ENCODE assay signal across 22 cellular contexts in the genomic region with DNA sequence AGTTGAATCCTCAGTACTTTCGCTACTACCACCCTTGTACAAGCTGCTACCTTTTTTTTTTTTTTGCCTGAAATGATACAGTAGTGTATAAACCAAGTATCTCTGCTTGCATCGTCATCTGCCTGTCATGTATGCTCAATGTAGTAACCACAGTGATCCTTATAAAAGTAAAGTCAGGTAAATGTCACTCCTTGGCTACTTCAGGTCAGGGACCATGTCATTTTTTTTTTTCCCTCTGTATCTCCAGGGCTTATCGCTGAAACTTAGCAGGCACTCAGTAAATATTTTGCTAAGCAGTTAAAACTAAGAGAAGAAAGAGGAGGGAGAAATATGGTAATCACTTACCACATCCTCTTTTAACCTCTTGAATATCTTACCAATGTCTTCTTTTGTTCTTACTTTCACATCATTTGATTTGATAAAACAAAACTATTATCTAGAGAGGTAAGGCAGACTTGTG.
DNase-seq lines count a peak whose midpoint lies in the region; ATAC-seq and TF ChIP-seq lines count a peak whose summit lies in the region.
"Had no signal": no experiment of that assay in that cellular context is flagged by ENCODE, and none has a peak within 500 bp of the region (broad histone marks: within the 10 kb centered on the region; RNA-seq: fewer than 3 reads in every experiment).

No MANE protein-coding gene starts in this region.

- no peaks in the 10 kb centered on the region for H3K27me3 Mint-ChIP-seq in CD4-positive, alpha-beta memory T cell
- no peaks in the 10 kb centered on the region for H3K27me3 Mint-ChIP-seq in activated T-helper 2 cell treated with anti-CD3 and anti-CD28 coated beads, Interferon-gamma antibody, Interleukin-2, Interleukin-4, amounts not matched to agents 10 μg/mL and 5 μg/mL and 100 μg/mL, durations not matched to agents 14 hours and 24 hours and 36 hours (ENCODE audit: low read depth)
- no peaks in the 10 kb centered on the region for H3K27me3 Mint-ChIP-seq in naive thymus-derived CD8-positive, alpha-beta T cell

- intact Hi-C loops in CD4-positive, alpha-beta memory T cell (cut with micrococcal nuclease): loop anchor here (1.0 to 5.0 kb wide), 5 partner anchors 13 to 246 kb away; no protein-coding TSS in a partner anchor
- intact Hi-C loops in activated T-helper 2 cell treated with anti-CD3 and anti-CD28 coated beads, Interferon-gamma antibody, Interleukin-2, Interleukin-4, amounts not matched to agents 10 μg/mL and 5 μg/mL and 100 μg/mL, durations not matched to agents 14 hours and 24 hours and 36 hours (cut with micrococcal nuclease): no loop called here

- H3K4me1 ChIP-seq in CD4-positive, alpha-beta memory T cell (ENCODE audit: insufficient read depth, low read length): peaks cover 48% of the 10 kb centered on the region
- H3K4me1 ChIP-seq in DND-41 (ENCODE audit: insufficient read depth, low read length): no peaks in the 10 kb centered on the region
- H3K4me1 ChIP-seq: adrenal gland, colonic mucosa, stomach, tibial nerve had no signal

- no peaks in the 10 kb centered on the region for H3K36me3 ChIP-seq in CD4-positive, alpha-beta memory T cell (ENCODE audit: insufficient read depth, low read length)
- H3K36me3 ChIP-seq in DND-41 (ENCODE audit: insufficient read depth, low read length): no peaks in the 10 kb centered on the region
- no peaks in the 10 kb centered on the region for H3K36me3 ChIP-seq in MG63
- H3K36me3 ChIP-seq: adrenal gland, colonic mucosa, stomach, tibial nerve had no signal

- peak; percentile 51 to 73 (median 63) for DNase-seq in CD4-positive, alpha-beta memory T cell
- DNase-seq in DND-41 (no peak), MG63 (no peak), pons (ENCODE audit: low spot score) (no peak)
- no peak for DNase-seq in activated T-helper 2 cell treated with anti-CD3 and anti-CD28 coated beads, Interferon-gamma antibody, Interleukin-2, Interleukin-4, amounts not matched to agents 10 μg/mL and 5 μg/mL and 100 μg/mL, durations not matched to agents 14 hours and 24 hours and 36 hours (ENCODE audit: low spot score)
- DNase-seq in naive thymus-derived CD8-positive, alpha-beta T cell: peak in 4 of 10 donors; percentile 13 to 72 (median 64)
- no peak for DNase-seq in activated effector memory CD4-positive, alpha-beta T cell treated with anti-CD3 and anti-CD28 coated beads, Interleukin-2, amount 50 U/mL, for 16 hours
- DNase-seq: activated CD4-positive, CD25-positive, alpha-beta regulatory T cell; activated CD8-positive, alpha-beta memory T cell treated with anti-CD3 and anti-CD28 coated beads, Interleukin-2, amount 50 U/mL, for 48 hours; adrenal gland; colonic mucosa; DMS79 treated with DMSO at 0.1 percent for 48 hours; KG1; NCI-H2171 treated with DMSO at 0.1 percent for 48 hours; NCI-H526 treated with DMSO at 0.1 percent for 48 hours; occipital lobe; SK-N-SH; stimulated activated CD4-positive, alpha-beta T cell treated with anti-CD3 and anti-CD28 coated beads, Interleukin-4, amount 100 ng/mL, for 24 hours; stomach; T-helper 9 cell had no signal

- no peak overlapping the region for H2AFZ ChIP-seq in DND-41 (ENCODE audit: low read depth, low read length)

- peak overlapping the region; percentile 59 for H3K27ac ChIP-seq in CD4-positive, alpha-beta memory T cell (ENCODE audit: low read depth, low read length)
- no peak overlapping the region for H3K27ac ChIP-seq in DND-41 (ENCODE audit: low read length)
- H3K27ac ChIP-seq: adrenal gland, colonic mucosa, stomach, tibial nerve had no signal

- peaks cover 0 to 3% (median under 1%) of the 10 kb centered on the region in 8 donors for H3K9me3 Mint-ChIP-seq in CD4-positive, alpha-beta memory T cell
- peaks cover 23% of the 10 kb centered on the region for H3K9me3 Mint-ChIP-seq in activated T-helper 2 cell treated with anti-CD3 and anti-CD28 coated beads, Interferon-gamma antibody, Interleukin-2, Interleukin-4, amounts not matched to agents 10 μg/mL and 5 μg/mL and 100 μg/mL, durations not matched to agents 14 hours and 24 hours and 36 hours
- peaks cover 0 to 11% (median 0%) of the 10 kb centered on the region in 9 donors for H3K9me3 Mint-ChIP-seq in naive thymus-derived CD8-positive, alpha-beta T cell

- no peak overlapping the region for H3K9ac ChIP-seq in DND-41 (ENCODE audit: low read depth, low read length)
- H3K9ac ChIP-seq: SK-N-SH had no signal

- peak overlapping the region; percentile 60 to 70 for H3K4me3 ChIP-seq in CD4-positive, alpha-beta memory T cell (ENCODE audit: low read length in 2 of 2)
- no peak overlapping the region for H3K4me3 ChIP-seq in DND-41 (ENCODE audit: low read depth in 1 of 2, low read length in 2 of 2)
- H3K4me3 ChIP-seq in MG63: no peak overlapping the region
- H3K4me3 ChIP-seq: adrenal gland, colonic mucosa, lung, stomach, tibial nerve had no signal

- no peaks in the 10 kb centered on the region for H3K27me3 ChIP-seq in CD4-positive, alpha-beta memory T cell (ENCODE audit: insufficient read depth, low read length)
- H3K27me3 ChIP-seq in DND-41 (ENCODE audit: insufficient read depth, low read length, poor library complexity): no peaks in the 10 kb centered on the region
- no peaks in the 10 kb centered on the region for H3K27me3 ChIP-seq in MG63
- H3K27me3 ChIP-seq: adrenal gland, colonic mucosa, stomach, tibial nerve had no signal

- H3K4me3 Mint-ChIP-seq in CD4-positive, alpha-beta memory T cell: peak overlapping the region; percentile 78 to 93 (median 90)
- peak overlapping the region; percentile 66 for H3K4me3 Mint-ChIP-seq in activated T-helper 2 cell treated with anti-CD3 and anti-CD28 coated beads, Interferon-gamma antibody, Interleukin-2, Interleukin-4, amounts not matched to agents 10 μg/mL and 5 μg/mL and 100 μg/mL, durations not matched to agents 14 hours and 24 hours and 36 hours (ENCODE audit: low read depth)
- peak overlapping the region; percentile 69 to 94 (median 88) for H3K4me3 Mint-ChIP-seq in naive thymus-derived CD8-positive, alpha-beta T cell

- H3K4me1 Mint-ChIP-seq in CD4-positive, alpha-beta memory T cell: peaks cover 24 to 48% (median 35%) of the 10 kb centered on the region in 4 donors
- H3K4me1 Mint-ChIP-seq in activated T-helper 2 cell treated with anti-CD3 and anti-CD28 coated beads, Interferon-gamma antibody, Interleukin-2, Interleukin-4, amounts not matched to agents 10 μg/mL and 5 μg/mL and 100 μg/mL, durations not matched to agents 14 hours and 24 hours and 36 hours (ENCODE audit: low read depth): peaks cover 24% of the 10 kb centered on the region
- H3K4me1 Mint-ChIP-seq in naive thymus-derived CD8-positive, alpha-beta T cell: peaks cover 12 to 38% (median 34%) of the 10 kb centered on the region in 4 donors

- H3K79me2 ChIP-seq in DND-41 (ENCODE audit: insufficient read depth, low read length): no peaks in the 10 kb centered on the region

- CTCF ChIA-PET in CD4-positive, alpha-beta memory T cell (lab: Charles Lee; ENCODE audit: partially characterized antibody): interaction anchor here (1.0 to 4.5 kb wide), 4 partner anchors 14 to 95 kb away, joined by 3 to 31 read pairs (median 6); no protein-coding TSS in a partner anchor

- no peak for TF ChIP-seq CTCF in DND-41 (IDR thresholded peaks at IDR 0.05; ENCODE audit: borderline replicate concordance, extremely low read depth, low read length, poor library complexity, severe bottlenecking)

- H3K9me3 ChIP-seq in CD4-positive, alpha-beta memory T cell (ENCODE audit: control insufficient read depth in 1 of 2, low read length in 2 of 2): no peaks in the 10 kb centered on the region
- H3K9me3 ChIP-seq in DND-41 (ENCODE audit: insufficient read depth, low read length, severe bottlenecking): peaks cover 2% of the 10 kb centered on the region
- no peaks in the 10 kb centered on the region; the same call in 1 of the 2 replicates for H3K9me3 ChIP-seq in MG63
- H3K9me3 ChIP-seq: adrenal gland, colonic mucosa, SK-N-SH, stomach, tibial nerve had no signal

- H4K20me1 ChIP-seq in DND-41 (ENCODE audit: insufficient read depth, low read length): no peaks in the 10 kb centered on the region

- H3K36me3 Mint-ChIP-seq in CD4-positive, alpha-beta memory T cell: peaks cover 4 to 6% of the 10 kb centered on the region in 2 donors
- H3K36me3 Mint-ChIP-seq in activated T-helper 2 cell treated with anti-CD3 and anti-CD28 coated beads, Interferon-gamma antibody, Interleukin-2, Interleukin-4, amounts not matched to agents 10 μg/mL and 5 μg/mL and 100 μg/mL, durations not matched to agents 14 hours and 24 hours and 36 hours (ENCODE audit: low read depth): peaks cover 16% of the 10 kb centered on the region
- H3K36me3 Mint-ChIP-seq in naive thymus-derived CD8-positive, alpha-beta T cell: peaks cover 0 to 4% (median 3%) of the 10 kb centered on the region in 3 donors

- peak; percentile 58 for ATAC-seq in DND-41 (ENCODE audit: insufficient read depth, low read depth)
- ATAC-seq in naive thymus-derived CD8-positive, alpha-beta T cell: peak; percentile 79 to 88

- H3K27ac Mint-ChIP-seq in CD4-positive, alpha-beta memory T cell: peak overlapping the region; percentile 77 to 96 (median 91)
- peak overlapping the region; percentile 80 for H3K27ac Mint-ChIP-seq in activated T-helper 2 cell treated with anti-CD3 and anti-CD28 coated beads, Interferon-gamma antibody, Interleukin-2, Interleukin-4, amounts not matched to agents 10 μg/mL and 5 μg/mL and 100 μg/mL, durations not matched to agents 14 hours and 24 hours and 36 hours
- H3K27ac Mint-ChIP-seq in naive thymus-derived CD8-positive, alpha-beta T cell: peak overlapping the region; percentile 85 to 98 (median 92)

- POLR2A ChIA-PET in CD4-positive, alpha-beta memory T cell (lab: Charles Lee; ENCODE audit: partially characterized antibody): interaction anchor here (0.6 to 8.5 kb wide), 7 partner anchors 11 to 149 kb away, joined by 3 to 103 read pairs (median 5); a partner anchor contains a TSS
- POLR2A ChIA-PET in naive thymus-derived CD8-positive, alpha-beta T cell (lab: Charles Lee): interaction anchor here (0.6 to 6.4 kb wide), 12 partner anchors 13 to 1085 kb away, joined by 3 to 86 read pairs (median 4); a partner anchor contains a TSS

- H3K4me2 ChIP-seq in DND-41 (ENCODE audit: insufficient read depth, low read length): no peak overlapping the region
- H3K4me2 ChIP-seq: SK-N-SH had no signal

Comparison
In these comparisons a context has a peak if more than half of its experiments do, and no peak if none do; other contexts are left out.
1. DNase-seq: peak in CD4-positive, alpha-beta memory T cell (5 of 5); none in DND-41 (single experiment), activated T-helper 2 cell treated with anti-CD3 and anti-CD28 coated beads, Interferon-gamma antibody, Interleukin-2, Interleukin-4, amounts not matched to agents 10 μg/mL and 5 μg/mL and 100 μg/mL, durations not matched to agents 14 hours and 24 hours and 36 hours (single experiment), activated effector memory CD4-positive, alpha-beta T cell treated with anti-CD3 and anti-CD28 coated beads, Interleukin-2, amount 50 U/mL, for 16 hours (single experiment), MG63 (single experiment) and pons (single experiment).
2. H3K4me3 ChIP-seq: peak in CD4-positive, alpha-beta memory T cell (2 of 2); none in DND-41 (0 of 2) and MG63 (single experiment).
3. Peak in every context shown above with its lines, with median percentiles within 50 percentile points of each other: H3K27ac Mint-ChIP-seq and H3K4me3 Mint-ChIP-seq.